In genomic region chr1:25675729-25676476, GRCh38 we compare ENCODE assay signal across 8 cellular contexts. TPM values are rescaled to one million over a fixed set of nuclear protein-coding genes. Genes with fewer than 3 reads are reported as not detected.
A peak's percentile ranks its signal among the peaks of the same experiment; 100 is the strongest.
DNase-seq lines count a peak whose midpoint lies in the region; ATAC-seq and TF ChIP-seq lines count a peak whose summit lies in the region.

No MANE protein-coding gene starts in this region.

- H3K27me3 Mint-ChIP-seq in type B pancreatic cell, result no peaks in the 10 kb centered on the region

- peaks cover 13% of the 10 kb centered on the region for H3K4me1 Mint-ChIP-seq in type B pancreatic cell (ENCODE audit: unreplicated experiment)

- TF ChIP-seq CTCF in type B pancreatic cell (conservative IDR thresholded peaks at IDR 0.05) (no peak), foreskin fibroblast (IDR thresholded peaks at IDR 0.05; ENCODE audit: low read depth, low read length) (no peak)

- no peak overlapping the region for H3K27ac Mint-ChIP-seq in type B pancreatic cell

- ATAC-seq in GM19395 (IDR thresholded peaks at IDR 0.05; ENCODE audit: unreplicated experiment) (peak; percentile 96), HG03280 (IDR thresholded peaks at IDR 0.05; ENCODE audit: unreplicated experiment) (peak; percentile 80)

- H3K4me3 Mint-ChIP-seq in type B pancreatic cell, result no peak overlapping the region

- peak; percentile 51 for DNase-seq in activated CD8-positive, alpha-beta memory T cell treated with anti-CD3 and anti-CD28 coated beads, Interleukin-2, amount 50 U/mL, for 1 hour (ENCODE audit: extremely low read depth)
- peak; percentile 88 for DNase-seq in stimulated activated CD4-positive, alpha-beta T cell treated with anti-CD3 and anti-CD28 coated beads, Interleukin-1b, Interleukin-23, amount 100 ng/mL, for 48 hours
- no peak for DNase-seq in NCI-H1417 treated with DMSO at 0.1 percent for 48 hours (lab: John Stamatoyannopoulos, UW)
- no peak for DNase-seq in type B pancreatic cell (ENCODE audit: extremely low spot score, unreplicated experiment)
- DNase-seq in DMS 273 treated with DMSO at 0.1 percent for 48 hours (lab: John Stamatoyannopoulos, UW), result no peak
- DNase-seq in foreskin fibroblast, result no peak

- no peaks in the 10 kb centered on the region for H3K9me3 Mint-ChIP-seq in type B pancreatic cell

- no peak overlapping the region for H3K4me3 ChIP-seq in foreskin fibroblast (ENCODE audit: low read depth in 1 of 2, low read length in 2 of 2)

- H3K36me3 Mint-ChIP-seq in type B pancreatic cell, result no peaks in the 10 kb centered on the region

RNA-seq across cellular contexts. Expression of gene MAN1C1, which starts 59.3 kb away (rescaled TPM):
- total RNA-seq in type B pancreatic cell (ENCODE audit: low replicate concordance), result 6.4 and 9.1 TPM in 2 replicates

Comparison
In these comparisons a context has a peak if more than half of its experiments do, and no peak if none do; other contexts are left out.
1. DNase-seq: peak in activated CD8-positive, alpha-beta memory T cell treated with anti-CD3 and anti-CD28 coated beads, Interleukin-2, amount 50 U/mL, for 1 hour (single experiment) and stimulated activated CD4-positive, alpha-beta T cell treated with anti-CD3 and anti-CD28 coated beads, Interleukin-1b, Interleukin-23, amount 100 ng/mL, for 48 hours (single experiment); none in NCI-H1417 treated with DMSO at 0.1 percent for 48 hours (single experiment), type B pancreatic cell (single experiment), DMS 273 treated with DMSO at 0.1 percent for 48 hours (single experiment) and foreskin fibroblast (0 of 2).